ENCODE assay signal across 9 cellular contexts in the genomic region with DNA sequence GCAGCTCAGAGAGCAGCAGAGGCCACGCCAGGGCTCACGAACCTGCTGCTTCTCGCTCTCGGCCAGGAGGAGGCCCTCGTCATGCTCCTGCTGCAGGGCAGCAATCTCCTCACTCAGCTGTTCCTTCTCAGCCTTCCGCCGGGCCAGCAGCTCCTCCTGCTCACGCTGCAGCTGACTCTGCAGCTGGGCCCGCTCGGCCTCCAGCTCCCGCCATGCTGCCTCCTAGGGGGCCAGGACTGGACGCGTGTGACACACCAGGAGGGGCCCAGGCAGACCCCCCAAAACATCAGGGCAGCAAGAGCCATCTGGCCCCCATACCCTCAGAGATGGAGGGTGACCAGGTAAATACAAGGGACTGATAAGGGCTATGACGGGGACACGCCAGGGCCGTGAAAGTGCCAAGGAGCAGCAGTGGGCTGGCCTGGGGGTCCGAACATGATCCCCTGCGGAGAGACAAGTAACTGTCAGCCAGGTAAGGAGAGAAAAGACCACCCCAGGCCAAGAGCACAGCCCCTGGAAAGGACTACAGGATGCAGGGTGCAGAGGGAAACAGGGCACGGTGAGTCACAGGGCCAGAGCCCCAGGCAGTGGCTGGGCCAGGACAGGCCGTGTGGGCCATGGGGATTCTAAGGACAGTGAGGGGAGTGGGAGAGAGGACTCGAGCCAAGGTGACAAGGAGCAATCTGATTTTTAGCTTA. TPM values are rescaled to one million over a fixed set of nuclear protein-coding genes. Genes with fewer than 3 reads are reported as not detected.
DNase-seq lines count a peak whose midpoint lies in the region; ATAC-seq, FAIRE-seq and TF ChIP-seq lines count a peak whose summit lies in the region.
"Not testable (repeated sequence)": the region's sequence is repeated elsewhere in the genome, so short reads cannot be mapped to it uniquely, and the experiment has no call there.
"Had no signal": no experiment of that assay in that cellular context is flagged by ENCODE, and none has a peak within 500 bp of the region (broad histone marks: within the 10 kb centered on the region; RNA-seq: fewer than 3 reads in every experiment).

No MANE protein-coding gene starts in this region.

- not testable (repeated sequence) for H3K4me1 Mint-ChIP-seq in type B pancreatic cell (ENCODE audit: unreplicated experiment)

- not testable (repeated sequence) for H3K9me3 ChIP-seq in lower lobe of right lung, pancreas

- H3K27ac ChIP-seq in lower lobe of right lung, pancreas: not testable (repeated sequence)

- not testable (repeated sequence) for H3K4me3 ChIP-seq in GM12875 (ENCODE audit: low read depth, low read length); bronchial epithelial cell (ENCODE audit: low read depth, low read length); lower lobe of right lung; pancreas

- H3K36me3 ChIP-seq in bronchial epithelial cell (ENCODE audit: control insufficient read depth, insufficient read depth, low read length); pancreas: not testable (repeated sequence)
- peaks cover 65% of the 10 kb centered on the region for H3K36me3 ChIP-seq in lower lobe of right lung

- ATAC-seq in Right ventricle myocardium superior (ENCODE audit: poor library complexity); lower lobe of right lung; pancreas: not testable (repeated sequence)

- 83 to 90% methylated on average over 21 of the region's 21 CpGs for WGBS in pancreas, 2 donors

- H3K27me3 Mint-ChIP-seq in type B pancreatic cell = not testable (repeated sequence)

- intact Hi-C loops in Right ventricle myocardium superior (cut with DNase I) = loop anchor here (10.0 kb wide), 1 partner anchor 175 kb away; a partner anchor contains a TSS
- intact Hi-C loops in lower lobe of right lung (cut with DNase I) = not testable (repeated sequence)
- intact Hi-C loops in pancreas (cut with DNase I) = loop anchor here in 2 of 3 donors (5.0 to 10.0 kb wide), 2 partner anchors 325 to 332 kb away; no protein-coding TSS in a partner anchor

- 0 out of 2 replicates have a peak, but pooled peaks have one; percentile 2 for TF ChIP-seq CTCF in GM12875 (IDR thresholded peaks at IDR 0.05; ENCODE audit: borderline replicate concordance, insufficient read depth, low read depth, low read length)
- TF ChIP-seq CTCF in bronchial epithelial cell (IDR thresholded peaks at IDR 0.05; ENCODE audit: insufficient read depth, low read length, severe bottlenecking); lower lobe of right lung (IDR thresholded peaks at IDR 0.05); pancreas (IDR thresholded peaks at IDR 0.05); type B pancreatic cell (conservative IDR thresholded peaks at IDR 0.05): not testable (repeated sequence)

- H3K4me1 ChIP-seq in lower lobe of right lung = not testable (repeated sequence)
- H3K4me1 ChIP-seq in pancreas = peaks cover 6 to 11% (median 8%) of the 10 kb centered on the region in 3 donors

- H3K4me3 Mint-ChIP-seq in type B pancreatic cell = not testable (repeated sequence)

- not testable (repeated sequence) for H3K36me3 Mint-ChIP-seq in type B pancreatic cell

- not testable (repeated sequence) for H3K27ac Mint-ChIP-seq in type B pancreatic cell

- FAIRE-seq in bronchial epithelial cell (lab: Jason Lieb, UNC) = peak; percentile 70
- FAIRE-seq in pancreas (lab: Jason Lieb, UNC) = not testable (repeated sequence)

- H3K27me3 ChIP-seq in bronchial epithelial cell (ENCODE audit: control insufficient read depth, insufficient read depth, low read length); lower lobe of right lung (ENCODE audit: low read depth); pancreas: not testable (repeated sequence)

- not testable (repeated sequence) for H3K9me3 Mint-ChIP-seq in type B pancreatic cell

- DNase-seq in SHP77 (lab: John Stamatoyannopoulos, UW) (peak; percentile 11), Right ventricle myocardium superior (peak; percentile 39), lower lobe of right lung (peak; percentile 45), pancreas (peak in 5 of 6 donors; percentile 29 to 90 (median 52)), type B pancreatic cell (ENCODE audit: extremely low spot score, unreplicated experiment) (peak; percentile 81)
- peak; percentile 21 for DNase-seq in activated T-cell treated with anti-CD3 and anti-CD28 coated beads, Interleukin-2, amount 50 U/mL, for 1 hour
- DNase-seq in bronchial epithelial cell (ENCODE audit: low read depth) = not testable (repeated sequence)

RNA-seq across cellular contexts. Expression of a gene that starts 6.6 kb away (rescaled TPM):
- 30.1 and 38.7 TPM in 2 replicates for total RNA-seq in bronchial epithelial cell
- total RNA-seq in Right ventricle myocardium superior = 11.7 TPM
- total RNA-seq in lower lobe of right lung = 35.3 TPM
- 10 to 100 TPM; 12.4 to 32.2 (median 14.3) TPM for total RNA-seq in pancreas
- 1 to 10 TPM; 4.0 to 5.8 TPM for polyA plus RNA-seq in pancreas
- total RNA-seq in type B pancreatic cell (ENCODE audit: low replicate concordance) = 39.1 and 97.5 TPM in 2 replicates

RNA-seq across cellular contexts. Expression of a gene that starts 46.8 kb away (rescaled TPM):
- total RNA-seq in bronchial epithelial cell (2,323 and 5,262 TPM in 2 replicates), Right ventricle myocardium superior (9,391 TPM), lower lobe of right lung (6,803 TPM), pancreas (1,000 to 10,000 TPM in 4 of 6 donors, 100 to 1,000 TPM in 2; 687 to 5,169 (median 2,340) TPM), type B pancreatic cell (ENCODE audit: low replicate concordance) (2,993 and 3,564 TPM in 2 replicates)
- not detected for polyA plus RNA-seq in pancreas
- polyA plus RNA-seq: urinary bladder had no signal
